19 cellular contexts compared by ENCODE assay signal in the genomic region with DNA sequence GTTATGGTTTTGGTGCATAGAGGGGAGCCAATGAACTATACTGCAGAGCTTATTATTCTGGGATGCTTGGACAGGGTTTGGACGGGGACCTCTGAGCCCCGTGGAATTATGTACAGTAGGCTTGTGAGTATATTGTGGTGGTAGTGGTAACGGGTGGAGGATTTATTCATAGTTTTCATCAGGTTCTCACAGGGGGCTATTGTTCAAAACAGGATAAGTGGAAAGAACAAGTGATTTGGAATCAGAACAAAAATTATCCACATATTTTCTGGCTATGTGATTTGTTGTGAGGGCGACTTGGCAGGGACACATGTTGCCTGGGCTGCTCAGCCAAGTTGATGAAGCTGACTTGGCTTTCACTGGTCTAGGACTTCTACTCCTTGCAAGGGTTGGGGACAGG.
DNase-seq lines count a peak whose midpoint lies in the region; ATAC-seq, FAIRE-seq and TF ChIP-seq lines count a peak whose summit lies in the region.
"Had no signal": no experiment of that assay in that cellular context is flagged by ENCODE, and none has a peak within 500 bp of the region (broad histone marks: within the 10 kb centered on the region; RNA-seq: fewer than 3 reads in every experiment).

No MANE protein-coding gene starts in this region.

- in situ Hi-C loops in HepG2 (cut with HindIII; ENCODE audit: extremely low pct_ligation_motif_present, low pct_unique_long_range_greater_than_20kb): no loop called here

- H3K4me1 ChIP-seq in liver (ENCODE audit: control insufficient read depth in 4 of 4, insufficient read depth in 4 of 4, low read length in 3 of 4) (peaks cover 4 to 32% (median 19%) of the 10 kb centered on the region in 4 donors), HepG2 (ENCODE audit: insufficient read depth, low read length) (peaks cover 4% of the 10 kb centered on the region; the same call in 1 of the 2 replicates), upper lobe of right lung (no peaks in the 10 kb centered on the region)
- H3K4me1 ChIP-seq: A549 had no signal

- H3K27me3 ChIP-seq in liver (ENCODE audit: control insufficient read depth in 4 of 4, insufficient read depth in 4 of 4, low read length in 3 of 4) (no peaks in the 10 kb centered on the region), HepG2 (ENCODE audit: control insufficient read depth in 1 of 2, insufficient read depth in 2 of 2, low read length in 2 of 2) (peaks cover 0 to 4% of the 10 kb centered on the region in 2 experiments; a peak in 1 of 5 replicates), upper lobe of right lung (no peaks in the 10 kb centered on the region)
- H3K27me3 ChIP-seq: BLaER1 treated with 17β-estradiol and CSF1 and Interleukin-3, amounts not matched to agents 10 nM and 100 nM had no signal

- H3K27ac ChIP-seq in liver (ENCODE audit: low read depth in 1 of 2, low read length in 2 of 2): peak overlapping the region; percentile 19 to 70
- no peak overlapping the region for H3K27ac ChIP-seq in HepG2 (ENCODE audit: extremely low read length, insufficient read depth, low read length)
- no peak overlapping the region for H3K27ac ChIP-seq in upper lobe of right lung
- H3K27ac ChIP-seq: 22Rv1; A549; BLaER1 treated with 17β-estradiol and CSF1 and Interleukin-3, amounts not matched to agents 10 nM and 100 nM; C4-2B had no signal

- no peak for TF ChIP-seq POLR2A in HepG2 (IDR thresholded peaks at IDR 0.05; ENCODE audit: insufficient read depth in 1 of 2, low read depth in 2 of 2, low read length in 2 of 2)

- DNase-seq in HepG2 (ENCODE audit: low spot score): no peak
- DNase-seq in astrocyte of the hippocampus (ENCODE audit: low read depth, low spot score): peak; percentile 37
- no peak for DNase-seq in NCI-H2107 treated with DMSO at 0.1 percent for 48 hours (lab: John Stamatoyannopoulos, UW; ENCODE audit: unreplicated experiment)
- DNase-seq in upper lobe of right lung: no peak
- DNase-seq: Caco-2; Calu3; CD4-positive, alpha-beta T cell; CD8-positive, alpha-beta T cell; DMS79 treated with DMSO at 0.1 percent for 48 hours; GF-D8 had no signal

- no peaks in the 10 kb centered on the region for H3K9me3 ChIP-seq in liver (ENCODE audit: control insufficient read depth in 4 of 4, low read length in 3 of 4)
- H3K9me3 ChIP-seq in HepG2 (ENCODE audit: low read length): no peaks in the 10 kb centered on the region
- no peaks in the 10 kb centered on the region for H3K9me3 ChIP-seq in upper lobe of right lung
- H3K9me3 ChIP-seq: A549, Caco-2 had no signal

- no peaks in the 10 kb centered on the region for H4K20me1 ChIP-seq in HepG2 (ENCODE audit: insufficient read depth, low read length)
- H4K20me1 ChIP-seq: BLaER1 treated with 17β-estradiol and CSF1 and Interleukin-3, amounts not matched to agents 10 nM and 100 nM had no signal

- TF ChIP-seq RAD21 in liver (IDR thresholded peaks at IDR 0.05): no peak
- no peak for TF ChIP-seq RAD21 in HepG2 (CRISPR knock-in tag; IDR thresholded peaks at IDR 0.05)

- H2AFZ ChIP-seq in HepG2 (ENCODE audit: low read length): no peak overlapping the region

- H3K4me2 ChIP-seq in HepG2 (ENCODE audit: low read depth, low read length): no peak overlapping the region
- H3K4me2 ChIP-seq: A549; BLaER1 treated with 17β-estradiol and CSF1 and Interleukin-3, amounts not matched to agents 10 nM and 100 nM had no signal

- TF ChIP-seq EP300 in HepG2 (IDR thresholded peaks at IDR 0.05; ENCODE audit: low read depth in 2 of 2, low read length in 2 of 2) (no peak), HepG2 (CRISPR knock-in tag; IDR thresholded peaks at IDR 0.05; ENCODE audit: borderline replicate concordance) (no peak)

- no peak for FAIRE-seq in HepG2 (lab: Jason Lieb, UNC)
- FAIRE-seq: A549, D721Med, G401.6, GM12891, GM19239 had no signal

- H3K4me3 ChIP-seq in liver (ENCODE audit: low read depth in 1 of 3, low read length in 3 of 3) (no peak overlapping the region), HepG2 (replicated peaks in 1 of 3; ENCODE audit: insufficient read depth in 1 of 3, low read depth in 2 of 3, low read length in 3 of 3) (no peak overlapping the region), upper lobe of right lung (no peak overlapping the region)
- H3K4me3 ChIP-seq: A549; BLaER1 treated with 17β-estradiol and CSF1 and Interleukin-3, amounts not matched to agents 10 nM and 100 nM had no signal

- H3K9ac ChIP-seq in liver (ENCODE audit: low read depth in 1 of 2, low read length in 2 of 2): no peak overlapping the region
- H3K9ac ChIP-seq in HepG2 (ENCODE audit: insufficient read depth, low read depth, low read length): no peak overlapping the region
- H3K9ac ChIP-seq: BLaER1 treated with 17β-estradiol and CSF1 and Interleukin-3, amounts not matched to agents 10 nM and 100 nM had no signal

- H3K79me2 ChIP-seq in HepG2 (ENCODE audit: insufficient read depth, low read length): no peaks in the 10 kb centered on the region

- CTCF ChIA-PET in HepG2 (lab: Yijun Ruan, JAX; ENCODE audit: low intra/inter-chr PET ratio, low total read pairs): interaction anchor here (1.8 kb wide), 1 partner anchor 242 kb away, joined by 6 read pairs; no protein-coding TSS in a partner anchor

- no TSS peak for BruUV-seq in HepG2 (replicated peaks; lab: Mats Ljungman, UMichigan)

- 95% methylated on average over 4 of the region's 4 CpGs for WGBS in liver
- 38% methylated on average over 4 of the region's 4 CpGs for WGBS in HepG2 (ENCODE audit: low lambda C conversion rate)

- H3K36me3 ChIP-seq in liver (ENCODE audit: control insufficient read depth in 4 of 4, insufficient read depth in 3 of 4, low read depth in 1 of 4, low read length in 3 of 4) (no peaks in the 10 kb centered on the region), HepG2 (replicated peaks in 1 of 2; ENCODE audit: control insufficient read depth in 1 of 2, insufficient read depth in 2 of 2, low read length in 2 of 2) (no peaks in the 10 kb centered on the region), upper lobe of right lung (no peaks in the 10 kb centered on the region)
- H3K36me3 ChIP-seq: BLaER1 treated with 17β-estradiol and CSF1 and Interleukin-3, amounts not matched to agents 10 nM and 100 nM had no signal

- ATAC-seq in HepG2 (no peak), upper lobe of right lung (no peak)
- ATAC-seq: A549; CD8-positive, alpha-beta T cell had no signal

- POLR2A ChIA-PET in HepG2 (lab: Yijun Ruan, JAX): no interaction called here

- no peak for TF ChIP-seq CTCF in liver (IDR thresholded peaks at IDR 0.05; ENCODE audit: low read depth, low read length, missing input control)
- TF ChIP-seq CTCF in HepG2 (CRISPR knock-in tag; IDR thresholded peaks at IDR 0.05): no peak
- TF ChIP-seq CTCF in upper lobe of right lung (IDR thresholded peaks at IDR 0.05): no peak

- intact Hi-C loops in HepG2 (cut with micrococcal nuclease; ENCODE audit: unreplicated experiment) (no loop called here), upper lobe of right lung (cut with DNase I) (no loop called here)

TF ChIP-seq in liver, 16 proteins besides CTCF, POLR2A, EP300 and RAD21 (continues in another document):
- TF ChIP-seq TAF1 (conservative IDR thresholded peaks at IDR 0.05) (no peak), HNF4G (IDR thresholded peaks at IDR 0.05) (no peak), HNF4A (conservative IDR thresholded peaks at IDR 0.05) (no peak)
- TF ChIP-seq, protein P1, sequence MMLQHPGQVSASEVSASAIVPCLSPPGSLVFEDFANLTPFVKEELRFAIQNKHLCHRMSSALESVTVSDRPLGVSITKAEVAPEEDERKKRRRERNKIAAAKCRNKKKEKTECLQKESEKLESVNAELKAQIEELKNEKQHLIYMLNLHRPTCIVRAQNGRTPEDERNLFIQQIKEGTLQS (IDR thresholded peaks at IDR 0.05): no peak

TF ChIP-seq in HepG2, 621 proteins besides CTCF, POLR2A, EP300 and RAD21:
- TF ChIP-seq ISX (CRISPR knock-in tag; conservative IDR thresholded peaks at IDR 0.05) (no peak), GLI4 (CRISPR knock-in tag; IDR thresholded peaks at IDR 0.05; ENCODE audit: borderline replicate concordance) (no peak), THYN1 (CRISPR knock-in tag; IDR thresholded peaks at IDR 0.05; ENCODE audit: borderline replicate concordance, low read depth) (no peak), ZNF546 (CRISPR knock-in tag; conservative IDR thresholded peaks at IDR 0.05) (no peak), RFX1 (IDR thresholded peaks at IDR 0.05) (no peak), NCOA1 (CRISPR knock-in tag; IDR thresholded peaks at IDR 0.05) (no peak), SMYD3 (CRISPR knock-in tag; IDR thresholded peaks at IDR 0.05) (no peak)

Comparison
In these comparisons a context has a peak if more than half of its experiments do, and no peak if none do; other contexts are left out.
1. H3K27ac ChIP-seq: peak in liver (2 of 2); none in HepG2 (single experiment) and upper lobe of right lung (single experiment).